In the genomic region with DNA sequence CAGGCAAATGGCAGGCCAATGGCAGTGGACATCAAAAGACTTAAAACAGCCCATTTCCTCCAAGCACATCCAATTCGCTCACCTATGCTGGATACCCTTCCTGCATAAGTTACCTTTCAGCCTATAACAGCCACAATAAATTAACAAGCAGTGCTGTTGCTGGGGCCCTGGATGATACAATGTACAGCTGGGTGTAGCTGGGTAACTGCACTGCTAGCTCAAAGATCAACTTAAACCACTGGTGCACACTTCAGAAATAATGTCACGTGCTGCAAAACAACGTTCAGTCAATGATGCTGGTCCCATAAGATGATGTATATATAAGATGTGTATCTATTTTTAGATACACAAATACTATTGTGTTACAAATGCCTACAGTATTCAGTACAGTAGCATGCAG, we compare ENCODE assay signal across 17 cellular contexts. TPM values are rescaled to one million over a fixed set of nuclear protein-coding genes. Genes with fewer than 3 reads are reported as not detected.
DNase-seq lines count a peak whose midpoint lies in the region; ATAC-seq and TF ChIP-seq lines count a peak whose summit lies in the region.
"Had no signal": no experiment of that assay in that cellular context is flagged by ENCODE, and none has a peak within 500 bp of the region (broad histone marks: within the 10 kb centered on the region; RNA-seq: fewer than 3 reads in every experiment).

No MANE protein-coding gene starts in this region.

- H3K9me3 Mint-ChIP-seq in activated T-cell treated with anti-CD3 and anti-CD28 coated beads, Interleukin-2, amount 50 U/mL, for 72 hours, result peaks cover 0 to 3% of the 10 kb centered on the region in 2 donors
- H3K9me3 Mint-ChIP-seq: CD4-positive, alpha-beta T cell; CD8-positive, alpha-beta T cell had no signal

- peaks cover 24% of the 10 kb centered on the region for H3K4me1 Mint-ChIP-seq in activated T-cell treated with anti-CD3 and anti-CD28 coated beads, Interleukin-2, amount 50 U/mL, for 72 hours (ENCODE audit: low read depth)
- H3K4me1 Mint-ChIP-seq: B cell had no signal

- no peak for ATAC-seq in activated T-cell treated with anti-CD3 and anti-CD28 coated beads, Interleukin-2, amount 50 U/mL, for 72 hours (replicated peaks in 1 of 2)
- peak; percentile 66 for ATAC-seq in mucosa of descending colon
- ATAC-seq in GM19463 (IDR thresholded peaks at IDR 0.05; ENCODE audit: unreplicated experiment), result no peak
- ATAC-seq: A549; CD8-positive, alpha-beta T cell had no signal

- TF ChIP-seq CTCF in mucosa of descending colon (IDR thresholded peaks at IDR 0.05), result no peak

- H3K4me3 Mint-ChIP-seq in activated T-cell treated with anti-CD3 and anti-CD28 coated beads, Interleukin-2, amount 50 U/mL, for 72 hours, result no peak overlapping the region
- H3K4me3 Mint-ChIP-seq: B cell; CD4-positive, alpha-beta T cell; CD8-positive, alpha-beta T cell had no signal

- no peaks in the 10 kb centered on the region for H3K36me3 ChIP-seq in mucosa of descending colon (ENCODE audit: low read depth)
- H3K36me3 ChIP-seq: BLaER1 treated with 17β-estradiol and CSF1 and Interleukin-3, amounts not matched to agents 10 nM and 100 nM had no signal

- no peaks in the 10 kb centered on the region for H3K9me3 ChIP-seq in mucosa of descending colon
- H3K9me3 ChIP-seq: A549; BLaER1 treated with 17β-estradiol and CSF1 and Interleukin-3, amounts not matched to agents 10 nM and 100 nM; Caco-2 had no signal

- peaks cover 77% of the 10 kb centered on the region for H3K27me3 Mint-ChIP-seq in activated T-cell treated with anti-CD3 and anti-CD28 coated beads, Interleukin-2, amount 50 U/mL, for 72 hours (ENCODE audit: low read depth)

- peak overlapping the region; percentile 3 for H3K27ac Mint-ChIP-seq in activated T-cell treated with anti-CD3 and anti-CD28 coated beads, Interleukin-2, amount 50 U/mL, for 72 hours
- H3K27ac Mint-ChIP-seq: B cell; CD4-positive, alpha-beta T cell; CD8-positive, alpha-beta T cell had no signal

- no peak overlapping the region for H3K4me3 ChIP-seq in mucosa of descending colon
- H3K4me3 ChIP-seq: A549; BLaER1 treated with 17β-estradiol and CSF1 and Interleukin-3, amounts not matched to agents 10 nM and 100 nM had no signal

- peaks cover 0 to 3% of the 10 kb centered on the region in 2 donors for H3K36me3 Mint-ChIP-seq in activated T-cell treated with anti-CD3 and anti-CD28 coated beads, Interleukin-2, amount 50 U/mL, for 72 hours (ENCODE audit: insufficient read depth in 2 of 2)
- H3K36me3 Mint-ChIP-seq: CD8-positive, alpha-beta T cell had no signal

- intact Hi-C loops in mucosa of descending colon (cut with DNase I, micrococcal nuclease), result no loop called here

- DNase-seq in NCI-H748 (lab: John Stamatoyannopoulos, UW; ENCODE audit: unreplicated experiment) (peak; percentile 9), NCI-H748 treated with DMSO at 0.1 percent for 48 hours (lab: John Stamatoyannopoulos, UW) (no peak), mucosa of descending colon (no peak)
- DNase-seq in activated T-cell treated with anti-CD3 and anti-CD28 coated beads, Interleukin-2, amount 50 U/mL, for 72 hours, result no peak
- no peak for DNase-seq in activated T-cell treated with anti-CD3 and anti-CD28 coated beads, Interleukin-2, amount 50 U/mL, for 1 hour
- DNase-seq: AML-193; Caco-2; Calu3; CD4-positive, alpha-beta T cell; CD8-positive, alpha-beta T cell; DMS79 treated with DMSO at 0.1 percent for 48 hours; GF-D8 had no signal

- peaks cover 18% of the 10 kb centered on the region for H3K4me1 ChIP-seq in mucosa of descending colon (ENCODE audit: low read depth)
- H3K4me1 ChIP-seq: A549; BLaER1 treated with 17β-estradiol and CSF1 and Interleukin-3, amounts not matched to agents 10 nM and 100 nM; Caco-2 had no signal

RNA-seq across cellular contexts. Expression of a gene that starts 13.6 kb away (rescaled TPM):
- not detected for total RNA-seq in activated T-cell treated with anti-CD3 and anti-CD28 coated beads, Interleukin-2, amount 50 U/mL, for 72 hours
- 10 to 100 TPM in 2 of 3 donors, 1 to 10 TPM in 1; 3.2 to 12.2 (median 11.6) TPM for total RNA-seq in mucosa of descending colon
- total RNA-seq: A172; B cell; CD4-positive, alpha-beta T cell; CD8-positive, alpha-beta T cell had no signal

Comparison
In these comparisons a context has a peak if more than half of its experiments do, and no peak if none do; other contexts are left out.
1. RNA of a gene that starts 13.6 kb away (total RNA-seq): 3.2 to 12.2 TPM in mucosa of descending colon; not detected in activated T-cell treated with anti-CD3 and anti-CD28 coated beads, Interleukin-2, amount 50 U/mL, for 72 hours; every median in the first group is over 4 times any median in the second.